2 cellular contexts compared by ENCODE assay signal in the genomic region with DNA sequence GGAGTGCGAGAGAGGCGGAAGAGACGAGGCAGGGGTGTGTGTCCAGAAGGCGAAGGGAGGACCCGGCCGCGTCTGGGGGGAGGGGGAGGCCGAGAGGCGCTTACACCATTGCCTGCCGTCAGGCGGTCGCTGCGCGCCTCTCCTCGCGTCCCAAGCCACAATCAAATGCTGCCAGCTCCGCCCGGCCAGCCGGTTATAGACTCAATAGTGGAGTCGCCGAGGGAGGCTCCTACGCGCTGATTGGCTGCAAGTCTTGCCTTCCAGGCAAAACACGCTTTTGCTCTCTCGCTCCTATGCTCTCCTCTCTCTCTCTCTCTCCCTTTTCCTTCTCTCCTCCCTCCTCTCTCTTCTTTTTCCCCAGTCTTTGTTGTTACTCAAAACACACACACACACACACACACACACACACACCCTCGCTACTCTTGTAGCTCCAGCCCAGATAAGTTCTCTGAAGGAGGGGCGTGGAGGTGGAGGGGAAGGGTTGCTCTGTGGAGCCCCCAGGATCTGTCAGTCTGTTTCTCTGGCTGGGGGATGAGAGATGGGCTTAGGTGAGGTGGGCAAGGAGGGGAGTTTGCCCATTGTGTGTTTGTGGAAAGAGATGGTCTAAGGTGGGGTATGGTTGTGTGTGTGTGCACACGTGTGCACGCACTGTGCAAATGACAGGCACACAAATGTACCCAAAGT.
A peak's percentile ranks its signal among the peaks of the same experiment; 100 is the strongest.
TF ChIP-seq lines count a peak whose summit lies in the region.

A gene (minus strand): TSS at position 170 of the 684 bp plus-strand sequence. CDS start 226 bp downstream, outside the sequence.

TF ChIP-seq in GM23338, 12 proteins besides CTCF, POLR2A, EP300 and RAD21 (continues in another document):
- TF ChIP-seq EZH2 (IDR thresholded peaks at IDR 0.05; ENCODE audit: low read depth, unreplicated experiment) (no peak), EZH2phosphoT487 (IDR thresholded peaks at IDR 0.05; ENCODE audit: unreplicated experiment) (no peak), STAT1 (IDR thresholded peaks at IDR 0.05; ENCODE audit: unreplicated experiment) (no peak), NANOG (IDR thresholded peaks at IDR 0.05; ENCODE audit: borderline replicate concordance) (no peak), CREB1 (CRISPR knock-in tag; IDR thresholded peaks at IDR 0.05; ENCODE audit: low read depth) (peak; percentile 31; the same call in 1 of the 2 replicates), JUNB (IDR thresholded peaks at IDR 0.05; ENCODE audit: unreplicated experiment) (no peak), POLR2AphosphoS5 (IDR thresholded peaks at IDR 0.05; ENCODE audit: low read depth) (peak; percentile 34; the same call in 1 of the 2 replicates)
- TF ChIP-seq, protein P1, sequence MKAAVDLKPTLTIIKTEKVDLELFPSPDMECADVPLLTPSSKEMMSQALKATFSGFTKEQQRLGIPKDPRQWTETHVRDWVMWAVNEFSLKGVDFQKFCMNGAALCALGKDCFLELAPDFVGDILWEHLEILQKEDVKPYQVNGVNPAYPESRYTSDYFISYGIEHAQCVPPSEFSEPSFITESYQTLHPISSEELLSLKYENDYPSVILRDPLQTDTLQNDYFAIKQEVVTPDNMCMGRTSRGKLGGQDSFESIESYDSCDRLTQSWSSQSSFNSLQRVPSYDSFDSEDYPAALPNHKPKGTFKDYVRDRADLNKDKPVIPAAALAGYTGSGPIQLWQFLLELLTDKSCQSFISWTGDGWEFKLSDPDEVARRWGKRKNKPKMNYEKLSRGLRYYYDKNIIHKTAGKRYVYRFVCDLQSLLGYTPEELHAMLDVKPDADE (IDR thresholded peaks at IDR 0.05): no peak
- TF ChIP-seq, protein P2, sequence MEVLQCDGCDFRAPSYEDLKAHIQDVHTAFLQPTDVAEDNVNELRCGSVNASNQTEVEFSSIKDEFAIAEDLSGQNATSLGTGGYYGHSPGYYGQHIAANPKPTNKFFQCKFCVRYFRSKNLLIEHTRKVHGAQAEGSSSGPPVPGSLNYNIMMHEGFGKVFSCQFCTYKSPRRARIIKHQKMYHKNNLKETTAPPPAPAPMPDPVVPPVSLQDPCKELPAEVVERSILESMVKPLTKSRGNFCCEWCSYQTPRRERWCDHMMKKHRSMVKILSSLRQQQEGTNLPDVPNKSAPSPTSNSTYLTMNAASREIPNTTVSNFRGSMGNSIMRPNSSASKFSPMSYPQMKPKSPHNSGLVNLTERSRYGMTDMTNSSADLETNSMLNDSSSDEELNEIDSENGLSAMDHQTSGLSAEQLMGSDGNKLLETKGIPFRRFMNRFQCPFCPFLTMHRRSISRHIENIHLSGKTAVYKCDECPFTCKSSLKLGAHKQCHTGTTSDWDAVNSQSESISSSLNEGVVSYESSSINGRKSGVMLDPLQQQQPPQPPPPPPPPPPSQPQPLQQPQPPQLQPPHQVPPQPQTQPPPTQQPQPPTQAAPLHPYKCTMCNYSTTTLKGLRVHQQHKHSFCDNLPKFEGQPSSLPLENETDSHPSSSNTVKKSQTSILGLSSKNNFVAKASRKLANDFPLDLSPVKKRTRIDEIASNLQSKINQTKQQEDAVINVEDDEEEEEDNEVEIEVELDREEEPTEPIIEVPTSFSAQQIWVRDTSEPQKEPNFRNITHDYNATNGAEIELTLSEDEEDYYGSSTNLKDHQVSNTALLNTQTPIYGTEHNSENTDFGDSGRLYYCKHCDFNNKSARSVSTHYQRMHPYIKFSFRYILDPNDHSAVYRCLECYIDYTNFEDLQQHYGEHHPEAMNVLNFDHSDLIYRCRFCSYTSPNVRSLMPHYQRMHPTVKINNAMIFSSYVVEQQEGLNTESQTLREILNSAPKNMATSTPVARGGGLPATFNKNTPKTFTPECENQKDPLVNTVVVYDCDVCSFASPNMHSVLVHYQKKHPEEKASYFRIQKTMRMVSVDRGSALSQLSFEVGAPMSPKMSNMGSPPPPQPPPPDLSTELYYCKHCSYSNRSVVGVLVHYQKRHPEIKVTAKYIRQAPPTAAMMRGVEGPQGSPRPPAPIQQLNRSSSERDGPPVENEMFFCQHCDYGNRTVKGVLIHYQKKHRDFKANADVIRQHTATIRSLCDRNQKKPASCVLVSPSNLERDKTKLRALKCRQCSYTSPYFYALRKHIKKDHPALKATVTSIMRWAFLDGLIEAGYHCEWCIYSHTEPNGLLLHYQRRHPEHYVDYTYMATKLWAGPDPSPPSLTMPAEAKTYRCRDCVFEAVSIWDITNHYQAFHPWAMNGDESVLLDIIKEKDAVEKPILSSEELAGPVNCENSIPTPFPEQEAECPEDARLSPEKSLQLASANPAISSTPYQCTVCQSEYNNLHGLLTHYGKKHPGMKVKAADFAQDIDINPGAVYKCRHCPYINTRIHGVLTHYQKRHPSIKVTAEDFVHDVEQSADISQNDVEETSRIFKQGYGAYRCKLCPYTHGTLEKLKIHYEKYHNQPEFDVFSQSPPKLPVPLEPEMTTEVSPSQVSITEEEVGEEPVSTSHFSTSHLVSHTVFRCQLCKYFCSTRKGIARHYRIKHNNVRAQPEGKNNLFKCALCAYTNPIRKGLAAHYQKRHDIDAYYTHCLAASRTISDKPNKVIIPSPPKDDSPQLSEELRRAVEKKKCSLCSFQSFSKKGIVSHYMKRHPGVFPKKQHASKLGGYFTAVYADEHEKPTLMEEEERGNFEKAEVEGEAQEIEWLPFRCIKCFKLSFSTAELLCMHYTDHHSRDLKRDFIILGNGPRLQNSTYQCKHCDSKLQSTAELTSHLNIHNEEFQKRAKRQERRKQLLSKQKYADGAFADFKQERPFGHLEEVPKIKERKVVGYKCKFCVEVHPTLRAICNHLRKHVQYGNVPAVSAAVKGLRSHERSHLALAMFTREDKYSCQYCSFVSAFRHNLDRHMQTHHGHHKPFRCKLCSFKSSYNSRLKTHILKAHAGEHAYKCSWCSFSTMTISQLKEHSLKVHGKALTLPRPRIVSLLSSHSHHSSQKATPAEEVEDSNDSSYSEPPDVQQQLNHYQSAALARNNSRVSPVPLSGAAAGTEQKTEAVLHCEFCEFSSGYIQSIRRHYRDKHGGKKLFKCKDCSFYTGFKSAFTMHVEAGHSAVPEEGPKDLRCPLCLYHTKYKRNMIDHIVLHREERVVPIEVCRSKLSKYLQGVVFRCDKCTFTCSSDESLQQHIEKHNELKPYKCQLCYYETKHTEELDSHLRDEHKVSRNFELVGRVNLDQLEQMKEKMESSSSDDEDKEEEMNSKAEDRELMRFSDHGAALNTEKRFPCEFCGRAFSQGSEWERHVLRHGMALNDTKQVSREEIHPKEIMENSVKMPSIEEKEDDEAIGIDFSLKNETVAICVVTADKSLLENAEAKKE (CRISPR knock-in tag; IDR thresholded peaks at IDR 0.05): no peak

TF ChIP-seq in K562, 482 proteins besides CTCF, POLR2A, EP300 and RAD21:
- TF ChIP-seq, protein P3, sequence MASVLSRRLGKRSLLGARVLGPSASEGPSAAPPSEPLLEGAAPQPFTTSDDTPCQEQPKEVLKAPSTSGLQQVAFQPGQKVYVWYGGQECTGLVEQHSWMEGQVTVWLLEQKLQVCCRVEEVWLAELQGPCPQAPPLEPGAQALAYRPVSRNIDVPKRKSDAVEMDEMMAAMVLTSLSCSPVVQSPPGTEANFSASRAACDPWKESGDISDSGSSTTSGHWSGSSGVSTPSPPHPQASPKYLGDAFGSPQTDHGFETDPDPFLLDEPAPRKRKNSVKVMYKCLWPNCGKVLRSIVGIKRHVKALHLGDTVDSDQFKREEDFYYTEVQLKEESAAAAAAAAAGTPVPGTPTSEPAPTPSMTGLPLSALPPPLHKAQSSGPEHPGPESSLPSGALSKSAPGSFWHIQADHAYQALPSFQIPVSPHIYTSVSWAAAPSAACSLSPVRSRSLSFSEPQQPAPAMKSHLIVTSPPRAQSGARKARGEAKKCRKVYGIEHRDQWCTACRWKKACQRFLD (CRISPR knock-in tag; IDR thresholded peaks at IDR 0.05): no peak
- no peak for TF ChIP-seq RBM14 (IDR thresholded peaks at IDR 0.05; ENCODE audit: borderline replicate concordance, insufficient read depth, low read depth, low read length)
- no peak for TF ChIP-seq RBM39 (optimal IDR thresholded peaks at IDR 0.05; ENCODE audit: low read depth, low read length)
- TF ChIP-seq SMARCB1 (IDR thresholded peaks at IDR 0.05; ENCODE audit: insufficient read length, low read depth): no peak
- no peak for TF ChIP-seq CEBPB (tag; IDR thresholded peaks at IDR 0.05)
- TF ChIP-seq TEAD2 (tag; IDR thresholded peaks at IDR 0.05): no peak
- TF ChIP-seq PPARD (CRISPR knock-in tag; IDR thresholded peaks at IDR 0.05): no peak
- TF ChIP-seq EHMT2 (IDR thresholded peaks at IDR 0.05): no peak
- TF ChIP-seq ZNF253 (CRISPR knock-in tag; conservative IDR thresholded peaks at IDR 0.05): no peak
- TF ChIP-seq, protein P4, sequence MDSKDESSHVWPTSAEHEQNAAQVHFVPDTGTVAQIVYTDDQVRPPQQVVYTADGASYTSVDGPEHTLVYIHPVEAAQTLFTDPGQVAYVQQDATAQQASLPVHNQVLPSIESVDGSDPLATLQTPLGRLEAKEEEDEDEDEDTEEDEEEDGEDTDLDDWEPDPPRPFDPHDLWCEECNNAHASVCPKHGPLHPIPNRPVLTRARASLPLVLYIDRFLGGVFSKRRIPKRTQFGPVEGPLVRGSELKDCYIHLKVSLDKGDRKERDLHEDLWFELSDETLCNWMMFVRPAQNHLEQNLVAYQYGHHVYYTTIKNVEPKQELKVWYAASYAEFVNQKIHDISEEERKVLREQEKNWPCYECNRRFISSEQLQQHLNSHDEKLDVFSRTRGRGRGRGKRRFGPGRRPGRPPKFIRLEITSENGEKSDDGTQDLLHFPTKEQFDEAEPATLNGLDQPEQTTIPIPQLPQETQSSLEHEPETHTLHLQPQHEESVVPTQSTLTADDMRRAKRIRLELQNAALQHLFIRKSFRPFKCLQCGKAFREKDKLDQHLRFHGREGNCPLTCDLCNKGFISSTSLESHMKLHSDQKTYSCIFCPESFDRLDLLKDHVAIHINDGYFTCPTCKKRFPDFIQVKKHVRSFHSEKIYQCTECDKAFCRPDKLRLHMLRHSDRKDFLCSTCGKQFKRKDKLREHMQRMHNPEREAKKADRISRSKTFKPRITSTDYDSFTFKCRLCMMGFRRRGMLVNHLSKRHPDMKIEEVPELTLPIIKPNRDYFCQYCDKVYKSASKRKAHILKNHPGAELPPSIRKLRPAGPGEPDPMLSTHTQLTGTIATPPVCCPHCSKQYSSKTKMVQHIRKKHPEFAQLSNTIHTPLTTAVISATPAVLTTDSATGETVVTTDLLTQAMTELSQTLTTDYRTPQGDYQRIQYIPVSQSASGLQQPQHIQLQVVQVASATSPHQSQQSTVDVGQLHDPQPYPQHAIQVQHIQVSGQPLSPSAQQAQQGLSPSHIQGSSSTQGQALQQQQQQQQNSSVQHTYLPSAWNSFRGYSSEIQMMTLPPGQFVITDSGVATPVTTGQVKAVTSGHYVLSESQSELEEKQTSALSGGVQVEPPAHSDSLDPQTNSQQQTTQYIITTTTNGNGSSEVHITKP (IDR thresholded peaks at IDR 0.05; ENCODE audit: partially characterized antibody): no peak
- no peak for TF ChIP-seq BHLHE40 (IDR thresholded peaks at IDR 0.05; ENCODE audit: low read length)
- no peak for TF ChIP-seq NRF1 (conservative IDR thresholded peaks at IDR 0.05 in 1 of 2, IDR thresholded peaks at IDR 0.05 in 1 of 2)
- TF ChIP-seq, protein P5, sequence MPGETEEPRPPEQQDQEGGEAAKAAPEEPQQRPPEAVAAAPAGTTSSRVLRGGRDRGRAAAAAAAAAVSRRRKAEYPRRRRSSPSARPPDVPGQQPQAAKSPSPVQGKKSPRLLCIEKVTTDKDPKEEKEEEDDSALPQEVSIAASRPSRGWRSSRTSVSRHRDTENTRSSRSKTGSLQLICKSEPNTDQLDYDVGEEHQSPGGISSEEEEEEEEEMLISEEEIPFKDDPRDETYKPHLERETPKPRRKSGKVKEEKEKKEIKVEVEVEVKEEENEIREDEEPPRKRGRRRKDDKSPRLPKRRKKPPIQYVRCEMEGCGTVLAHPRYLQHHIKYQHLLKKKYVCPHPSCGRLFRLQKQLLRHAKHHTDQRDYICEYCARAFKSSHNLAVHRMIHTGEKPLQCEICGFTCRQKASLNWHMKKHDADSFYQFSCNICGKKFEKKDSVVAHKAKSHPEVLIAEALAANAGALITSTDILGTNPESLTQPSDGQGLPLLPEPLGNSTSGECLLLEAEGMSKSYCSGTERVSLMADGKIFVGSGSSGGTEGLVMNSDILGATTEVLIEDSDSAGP (CRISPR knock-in tag; IDR thresholded peaks at IDR 0.05): no peak
- TF ChIP-seq, protein P6, sequence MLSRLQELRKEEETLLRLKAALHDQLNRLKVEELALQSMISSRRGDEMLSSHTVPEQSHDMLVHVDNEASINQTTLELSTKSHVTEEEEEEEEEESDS (CRISPR knock-in tag; IDR thresholded peaks at IDR 0.05): no peak
- no peak for TF ChIP-seq SNRNP70 (optimal IDR thresholded peaks at IDR 0.05; ENCODE audit: low read depth, low read length)
- TF ChIP-seq CEBPG (CRISPR knock-in tag; IDR thresholded peaks at IDR 0.05): no peak
- TF ChIP-seq CEBPG (tag; conservative IDR thresholded peaks at IDR 0.05 in 1 of 2, IDR thresholded peaks at IDR 0.05 in 1 of 2): no peak
- no peak for TF ChIP-seq NFYB (IDR thresholded peaks at IDR 0.05; ENCODE audit: extremely low read depth, insufficient read length)
- no peak for TF ChIP-seq ASH1L (IDR thresholded peaks at IDR 0.05; ENCODE audit: borderline replicate concordance, low read depth, partially characterized antibody)
- TF ChIP-seq MBD2 (IDR thresholded peaks at IDR 0.05; ENCODE audit: borderline replicate concordance, low read depth): no peak
TF ChIP-seq in K562: peak in this region for 0.
